14 cellular contexts compared by ENCODE assay signal in genomic region chr13:47215741-47216140, GRCh38.
DNase-seq lines count a peak whose midpoint lies in the region; ATAC-seq and TF ChIP-seq lines count a peak whose summit lies in the region.
"Had no signal": no experiment of that assay in that cellular context is flagged by ENCODE, and none has a peak within 500 bp of the region (broad histone marks: within the 10 kb centered on the region; RNA-seq: fewer than 3 reads in every experiment).

No MANE protein-coding gene starts in this region.

- CTCF ChIA-PET in BJ (lab: Yijun Ruan, JAX), result interaction anchor here (0.5 kb wide), 1 partner anchor 95 kb away, joined by 3 read pairs; no protein-coding TSS in a partner anchor

- no peak overlapping the region for H3K4me3 ChIP-seq in BJ (ENCODE audit: low read depth, low read length)
- no peak overlapping the region for H3K4me3 ChIP-seq in cardiac fibroblast (replicated peaks in 1 of 2; ENCODE audit: low read depth in 2 of 2, low read length in 2 of 2)
- no peak overlapping the region for H3K4me3 ChIP-seq in WERI-Rb-1 (ENCODE audit: low read depth, low read length)
- H3K4me3 ChIP-seq: PC-9 had no signal

- H3K9me3 ChIP-seq in WERI-Rb-1 (ENCODE audit: severe bottlenecking), result no peaks in the 10 kb centered on the region

- POLR2A ChIA-PET in BJ (lab: Charles Lee), result no interaction called here

- H3K27me3 ChIP-seq in BJ (ENCODE audit: control insufficient read depth, insufficient read depth, low read length) (no peaks in the 10 kb centered on the region), WERI-Rb-1 (ENCODE audit: insufficient read depth, low read depth, severe bottlenecking) (no peaks in the 10 kb centered on the region)

- ATAC-seq in HG03521 (IDR thresholded peaks at IDR 0.05; ENCODE audit: unreplicated experiment) (no peak), Right ventricle myocardium superior (ENCODE audit: poor library complexity) (no peak)
- ATAC-seq: natural killer cell treated with Interleukin-12 subunit alpha and Interleukin-12 subunit beta and Interleukin-15 and Interleukin-18, amount 100 ng/mL, for 72 hours; stimulated activated naive CD8-positive, alpha-beta T cell treated with anti-CD3 and anti-CD28 coated beads, Interleukin-15, amount 100 ng/mL, for 72 hours had no signal

- peak; percentile 61 for DNase-seq in BJ (ENCODE audit: low read depth)
- DNase-seq in M059J (ENCODE audit: low read depth), result peak; percentile 92
- peak; percentile 88 to 94 for DNase-seq in cardiac fibroblast (ENCODE audit: low read depth in 2 of 2)
- peak; percentile 71 for DNase-seq in kidney glomerular epithelial cell (lab: John Stamatoyannopoulos, UW)
- no peak for DNase-seq in WERI-Rb-1
- no peak for DNase-seq in Right ventricle myocardium superior
- DNase-seq in NOMO-1 treated with DMSO at 0.1 percent for 48 hours (lab: John Stamatoyannopoulos, UW; ENCODE audit: unreplicated experiment), result no peak
- DNase-seq: cerebellar nuclear complex; hypothalamus; NCI-H187 treated with DMSO at 0.1 percent for 48 hours; stimulated activated naive CD8-positive, alpha-beta T cell treated with anti-CD3 and anti-CD28 coated beads, Interleukin-15, amount 100 ng/mL, for 72 hours had no signal

- intact Hi-C loops in Right ventricle myocardium superior (cut with DNase I), result no loop called here

- H3K27ac ChIP-seq in WERI-Rb-1, result no peak overlapping the region
- H3K27ac ChIP-seq: PC-9 had no signal

- H3K36me3 ChIP-seq in BJ (ENCODE audit: control insufficient read depth, insufficient read depth, low read length), result no peaks in the 10 kb centered on the region
- H3K36me3 ChIP-seq in WERI-Rb-1, result no peaks in the 10 kb centered on the region

- TF ChIP-seq CTCF in BJ (IDR thresholded peaks at IDR 0.05; ENCODE audit: insufficient read depth, low read depth, low read length), result no peak
- TF ChIP-seq CTCF in cardiac fibroblast (IDR thresholded peaks at IDR 0.05; ENCODE audit: low read depth, low read length), result no peak
- TF ChIP-seq CTCF in WERI-Rb-1 (IDR thresholded peaks at IDR 0.05; ENCODE audit: low read depth, low read length), result no peak

Comparison
In these comparisons a context has a peak if more than half of its experiments do, and no peak if none do; other contexts are left out.
1. DNase-seq: peak in BJ (single experiment), M059J (single experiment), cardiac fibroblast (2 of 2) and kidney glomerular epithelial cell (single experiment); none in WERI-Rb-1 (single experiment), Right ventricle myocardium superior (single experiment) and NOMO-1 treated with DMSO at 0.1 percent for 48 hours (single experiment).